In genomic region chr1:78091215-78091813, GRCh38 we compare ENCODE assay signal across 19 cellular contexts.
"Had no signal": no experiment of that assay in that cellular context is flagged by ENCODE, and none has a peak within 500 bp of the region (broad histone marks: within the 10 kb centered on the region; RNA-seq: fewer than 3 reads in every experiment).

No MANE protein-coding gene starts in this region.

- H3K27me3 ChIP-seq: tibial nerve, uterus had no signal

- H3K4me3 ChIP-seq: lung, tibial nerve, uterus had no signal

- H3K4me3 Mint-ChIP-seq: activated CD4-positive, alpha-beta memory T cell treated with anti-CD3 and anti-CD28 coated beads, Interleukin-2, amount 10 ng/mL, durations not matched to agents 7 days and 5 days; activated naive CD4-positive, alpha-beta T cell treated with anti-CD3 and anti-CD28 coated beads for 36 hours; activated T-cell treated with anti-CD3 and anti-CD28 coated beads, Interleukin-2, amount 50 U/mL, for 4 hours; brain; mesothelial cell of epicardium; nephron had no signal

- DNase-seq: activated CD4-positive, alpha-beta memory T cell treated with anti-CD3 and anti-CD28 coated beads, Interleukin-2, amount 10 ng/mL, durations not matched to agents 7 days and 5 days; activated CD4-positive, alpha-beta T cell treated with anti-CD3 and anti-CD28 coated beads for 48 hours; activated CD4-positive, CD25-positive, alpha-beta regulatory T cell; activated naive CD4-positive, alpha-beta T cell treated with anti-CD3 and anti-CD28 coated beads for 36 hours; activated T-cell treated with anti-CD3 and anti-CD28 coated beads, Interleukin-2, amount 50 U/mL, for 4 hours; anterior cingulate cortex; caudate nucleus; foreskin melanocyte; glutamatergic neuron; hippocampal formation; occipital lobe; posterior cingulate gyrus; stimulated activated naive CD4-positive, alpha-beta T cell; uterus had no signal

- H3K4me1 Mint-ChIP-seq: activated CD4-positive, alpha-beta memory T cell treated with anti-CD3 and anti-CD28 coated beads, Interleukin-2, amount 10 ng/mL, durations not matched to agents 7 days and 5 days; mesothelial cell of epicardium; nephron had no signal

- H3K4me1 ChIP-seq: uterus had no signal

- H3K36me3 ChIP-seq: tibial nerve, uterus had no signal

- H3K27ac ChIP-seq: tibial nerve, uterus had no signal

- H3K9me3 ChIP-seq: uterus had no signal

- ATAC-seq: activated T-cell treated with anti-CD3 and anti-CD28 coated beads, Interleukin-2, amount 50 U/mL, for 4 hours had no signal

- H3K27ac Mint-ChIP-seq: activated CD4-positive, alpha-beta memory T cell treated with anti-CD3 and anti-CD28 coated beads, Interleukin-2, amount 10 ng/mL, durations not matched to agents 7 days and 5 days; activated naive CD4-positive, alpha-beta T cell treated with anti-CD3 and anti-CD28 coated beads for 36 hours; brain; mesothelial cell of epicardium; nephron had no signal
